In the genomic region with DNA sequence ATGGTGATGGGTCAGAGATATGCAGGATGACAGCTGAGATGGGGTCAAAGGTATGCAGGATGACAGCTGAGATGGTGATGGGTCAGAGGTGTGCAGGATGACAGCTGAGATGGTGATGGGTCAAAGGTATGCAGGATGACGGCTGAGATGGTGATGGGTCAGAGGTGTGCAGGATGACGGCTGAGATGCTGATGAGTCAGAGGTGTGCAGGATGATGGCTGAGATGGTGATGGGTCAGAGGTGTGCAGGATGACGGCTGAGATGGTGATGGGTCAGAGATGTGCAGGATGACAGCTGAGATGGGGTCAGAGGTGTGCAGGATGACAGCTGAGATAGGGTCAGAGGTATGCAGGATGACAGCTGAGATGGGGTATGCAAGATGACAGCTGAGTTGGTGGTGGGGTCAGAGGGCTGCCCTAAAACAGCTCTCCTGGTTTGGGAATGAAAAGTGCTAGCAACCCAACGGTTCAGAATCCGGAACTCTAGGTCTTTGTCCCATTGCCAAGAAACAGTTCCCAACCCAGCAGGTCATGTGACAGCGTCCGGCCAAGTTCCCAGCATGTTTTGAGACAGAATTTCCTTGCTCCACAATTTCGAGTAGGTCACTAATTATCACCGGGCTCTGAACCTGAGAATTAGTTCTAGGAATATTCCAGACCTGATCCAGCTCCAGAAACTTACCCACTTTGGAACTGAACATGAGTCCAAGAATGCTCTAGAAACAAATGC, we compare ENCODE assay signal across 11 cellular contexts. TPM values are rescaled to one million over a fixed set of nuclear protein-coding genes. Genes with fewer than 3 reads are reported as not detected.
DNase-seq lines count a peak whose midpoint lies in the region; ATAC-seq and TF ChIP-seq lines count a peak whose summit lies in the region.
"Had no signal": no experiment of that assay in that cellular context is flagged by ENCODE, and none has a peak within 500 bp of the region (broad histone marks: within the 10 kb centered on the region; RNA-seq: fewer than 3 reads in every experiment).

No MANE protein-coding gene starts in this region.

- no peak for TF ChIP-seq CTCF in coronary artery (IDR thresholded peaks at IDR 0.05)
- TF ChIP-seq CTCF in tibial nerve (IDR thresholded peaks at IDR 0.05): no peak

- intact Hi-C loops in activated CD4-positive, alpha-beta T cell treated with anti-CD3 and anti-CD28 coated beads, Interleukin-2, amount 10 ng/mL, durations not matched to agents 24 days and 14 days (cut with micrococcal nuclease): no loop called here

- H3K4me3 ChIP-seq in coronary artery: peak overlapping the region; percentile 89
- peak overlapping the region in 1 of 4 donors; percentile 90 for H3K4me3 ChIP-seq in tibial nerve

- peaks cover 0 to 56% (median 39%) of the 10 kb centered on the region in 4 donors for H3K4me1 ChIP-seq in tibial nerve

- TF ChIP-seq POLR2A in tibial nerve (IDR thresholded peaks at IDR 0.05): no peak

- ATAC-seq in HG03457 (IDR thresholded peaks at IDR 0.05; ENCODE audit: unreplicated experiment): no peak
- ATAC-seq: stimulated activated naive CD8-positive, alpha-beta T cell treated with anti-CD3 and anti-CD28 coated beads, Interleukin-15, Interleukin-2, amounts not matched to agents 100 U/mL and 50 U/mL, for 24 hours had no signal

- no peaks in the 10 kb centered on the region for H3K9me3 ChIP-seq in tibial nerve
- H3K9me3 ChIP-seq: spleen had no signal

- H3K27me3 Mint-ChIP-seq in activated CD4-positive, alpha-beta T cell treated with anti-CD3 and anti-CD28 coated beads, Interleukin-2, amount 10 ng/mL, durations not matched to agents 24 days and 14 days: no peaks in the 10 kb centered on the region

- H3K4me1 Mint-ChIP-seq in activated CD4-positive, alpha-beta T cell treated with anti-CD3 and anti-CD28 coated beads, Interleukin-2, amount 10 ng/mL, durations not matched to agents 24 days and 14 days: peaks cover 18% of the 10 kb centered on the region

- peak overlapping the region; percentile 99 for H3K27ac ChIP-seq in coronary artery
- H3K27ac ChIP-seq in tibial nerve: peak overlapping the region; percentile 28 to 100 (median 98)

- peak overlapping the region; percentile 10 for H3K4me3 Mint-ChIP-seq in activated CD4-positive, alpha-beta T cell treated with anti-CD3 and anti-CD28 coated beads, Interleukin-2, amount 10 ng/mL, durations not matched to agents 24 days and 14 days

- peaks cover 0 to 60% (median 13%) of the 10 kb centered on the region in 3 donors for H3K36me3 ChIP-seq in tibial nerve

- TF ChIP-seq EP300 in tibial nerve (IDR thresholded peaks at IDR 0.05): peak in 1 of 2 donors; percentile 58

- no peaks in the 10 kb centered on the region for H3K9me3 Mint-ChIP-seq in activated CD4-positive, alpha-beta T cell treated with anti-CD3 and anti-CD28 coated beads, Interleukin-2, amount 10 ng/mL, durations not matched to agents 24 days and 14 days

- H3K36me3 Mint-ChIP-seq in activated CD4-positive, alpha-beta T cell treated with anti-CD3 and anti-CD28 coated beads, Interleukin-2, amount 10 ng/mL, durations not matched to agents 24 days and 14 days (ENCODE audit: low read depth): peaks cover 36% of the 10 kb centered on the region

- no peak overlapping the region for H3K27ac Mint-ChIP-seq in activated CD4-positive, alpha-beta T cell treated with anti-CD3 and anti-CD28 coated beads, Interleukin-2, amount 10 ng/mL, durations not matched to agents 24 days and 14 days

- DNase-seq in activated CD4-positive, alpha-beta T cell treated with anti-CD3 and anti-CD28 coated beads, Interleukin-2, amount 10 ng/mL, durations not matched to agents 24 days and 14 days: no peak
- DNase-seq in activated CD4-positive, alpha-beta T cell treated with anti-CD3 and anti-CD28 coated beads, Interleukin-2, amount 50 U/mL, for 4 hours: no peak
- DNase-seq in coronary artery (ENCODE audit: low spot score) (no peak), myocyte (ENCODE audit: low read depth) (peak; percentile 94), tibial nerve (ENCODE audit: low spot score in 2 of 2) (peak; percentile 47 to 71), iPS-NIHi7 (ENCODE audit: extremely low spot score) (no peak), UCSD-AML1 (lab: John Stamatoyannopoulos, UW; ENCODE audit: unreplicated experiment) (no peak)
- DNase-seq: spleen; stimulated activated naive CD8-positive, alpha-beta T cell treated with anti-CD3 and anti-CD28 coated beads, Interleukin-15, Interleukin-2, amounts not matched to agents 100 U/mL and 50 U/mL, for 24 hours had no signal

- 25 to 30% methylated on average over 9 of the region's 9 CpGs for WGBS in tibial nerve, 2 donors

- no peaks in the 10 kb centered on the region for H3K27me3 ChIP-seq in tibial nerve
- H3K27me3 ChIP-seq: spleen had no signal

RNA-seq across cellular contexts. Expression of a gene that starts 3.3 kb away (rescaled TPM):
- total RNA-seq in activated CD4-positive, alpha-beta T cell treated with anti-CD3 and anti-CD28 coated beads, Interleukin-2, amount 10 ng/mL, durations not matched to agents 24 days and 14 days: 111 and 117 TPM in 2 replicates
- 2,157 and 3,026 TPM in 2 replicates for total RNA-seq in myocyte
- polyA plus RNA-seq in myocyte (2012): 740 TPM
- total RNA-seq in tibial nerve: 100 to 1,000 TPM; 495 to 841 (median 572) TPM

RNA-seq across cellular contexts. Expression of a gene that starts 22.6 kb away (rescaled TPM):
- not detected in 2 replicates for total RNA-seq in activated CD4-positive, alpha-beta T cell treated with anti-CD3 and anti-CD28 coated beads, Interleukin-2, amount 10 ng/mL, durations not matched to agents 24 days and 14 days
- total RNA-seq in myocyte (not detected in 2 replicates), tibial nerve (not detected)
- polyA plus RNA-seq in myocyte (2012): not detected
- total RNA-seq: A172, spleen had no signal
- polyA plus RNA-seq: spleen had no signal

RNA-seq across cellular contexts. Expression of a gene that starts 36.4 kb away (rescaled TPM):
- 222 and 230 TPM in 2 replicates for total RNA-seq in activated CD4-positive, alpha-beta T cell treated with anti-CD3 and anti-CD28 coated beads, Interleukin-2, amount 10 ng/mL, durations not matched to agents 24 days and 14 days
- total RNA-seq in myocyte (101 and 106 TPM in 2 replicates), tibial nerve (100 to 1,000 TPM; 320 to 532 (median 408) TPM)
- 164 TPM for polyA plus RNA-seq in myocyte (2012)

RNA-seq across cellular contexts. Expression of a gene that starts 40.0 kb away (rescaled TPM):
- total RNA-seq in activated CD4-positive, alpha-beta T cell treated with anti-CD3 and anti-CD28 coated beads, Interleukin-2, amount 10 ng/mL, durations not matched to agents 24 days and 14 days: not detected in 2 replicates
- total RNA-seq in myocyte (not detected in 2 replicates), tibial nerve (not detected)
- polyA plus RNA-seq in myocyte (2012): not detected
- total RNA-seq: A172 had no signal
- polyA plus RNA-seq: spleen had no signal

Comparison
In these comparisons a context has a peak if more than half of its experiments do, and no peak if none do; other contexts are left out.
1. DNase-seq: peak in myocyte (single experiment) and tibial nerve (2 of 2); none in activated CD4-positive, alpha-beta T cell treated with anti-CD3 and anti-CD28 coated beads, Interleukin-2, amount 10 ng/mL, durations not matched to agents 24 days and 14 days (single experiment), activated CD4-positive, alpha-beta T cell treated with anti-CD3 and anti-CD28 coated beads, Interleukin-2, amount 50 U/mL, for 4 hours (0 of 2), coronary artery (single experiment), iPS-NIHi7 (single experiment) and UCSD-AML1 (single experiment).